1 cellular context compared by ENCODE assay signal in genomic region chr6:30940361-30941001, GRCh38.
TF ChIP-seq lines count a peak whose summit lies in the region.

A gene with protein sequence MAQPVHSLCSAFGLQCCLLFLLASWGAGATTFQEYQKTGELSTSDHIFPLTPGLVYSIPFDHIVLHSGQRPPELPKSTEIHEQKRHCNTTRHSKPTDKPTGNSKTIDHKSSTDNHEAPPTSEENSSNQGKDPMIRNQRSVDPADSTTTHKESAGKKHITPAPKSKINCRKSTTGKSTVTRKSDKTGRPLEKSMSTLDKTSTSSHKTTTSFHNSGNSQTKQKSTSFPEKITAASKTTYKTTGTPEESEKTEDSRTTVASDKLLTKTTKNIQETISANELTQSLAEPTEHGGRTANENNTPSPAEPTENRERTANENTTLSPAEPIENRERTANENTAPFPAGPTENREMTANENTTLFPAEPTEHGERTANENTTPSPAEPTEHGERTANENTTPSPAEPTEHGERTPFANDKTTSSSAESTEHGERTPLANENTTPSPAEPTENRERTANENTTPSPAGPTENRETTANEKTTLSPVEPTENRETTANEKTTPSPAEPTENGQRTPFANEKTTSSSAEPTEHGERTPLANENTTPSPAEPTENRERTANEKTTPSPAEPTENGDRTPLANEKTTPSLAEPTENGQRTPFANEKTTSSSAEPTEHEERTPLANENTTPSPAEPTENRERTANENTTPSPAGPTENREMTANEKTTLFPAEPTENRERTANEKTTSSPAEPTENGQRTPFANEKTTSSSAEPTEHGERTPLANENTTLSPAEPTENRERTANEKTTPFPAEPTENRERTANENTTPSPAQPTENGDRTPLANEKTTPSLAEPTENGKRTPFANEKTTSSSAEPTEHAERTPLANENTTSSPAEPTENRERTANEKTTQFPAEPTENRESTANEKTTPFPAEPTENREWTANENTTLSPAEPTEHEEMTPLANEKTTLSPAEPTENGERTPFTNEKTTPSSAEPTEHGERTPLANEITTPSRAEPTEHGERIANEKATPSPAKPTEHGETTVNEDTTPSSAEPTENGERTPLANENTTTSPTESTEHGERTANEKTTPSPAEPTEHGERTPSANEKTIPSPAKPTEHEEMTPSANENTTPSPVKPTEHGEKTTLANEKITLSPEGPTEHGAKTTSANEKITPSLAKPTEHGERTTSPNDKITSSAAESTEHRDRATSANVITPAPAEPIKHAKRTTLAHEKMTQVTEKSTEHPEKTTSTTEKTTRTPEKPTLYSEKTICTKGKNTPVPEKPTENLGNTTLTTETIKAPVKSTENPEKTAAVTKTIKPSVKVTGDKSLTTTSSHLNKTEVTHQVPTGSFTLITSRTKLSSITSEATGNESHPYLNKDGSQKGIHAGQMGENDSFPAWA (N-terminal part only) (plus strand): TSS chr6:30940973. CDS start chr6:30941000, 27 bp downstream.

TF ChIP-seq in HepG2, 621 proteins besides CTCF, POLR2A, EP300 and RAD21 (continued from another document):
- TF ChIP-seq HINFP (CRISPR knock-in tag; IDR thresholded peaks at IDR 0.05; ENCODE audit: low read depth) (no peak), ZNF572 (CRISPR knock-in tag; IDR thresholded peaks at IDR 0.05) (no peak), HNF4A (CRISPR knock-in tag; IDR thresholded peaks at IDR 0.05) (0 out of 2 replicates have a peak, but pooled peaks have one; percentile 16), CREB1 (IDR thresholded peaks at IDR 0.05) (peak; percentile 33; the same call in 1 of the 2 replicates), CREB1 (CRISPR knock-in tag; IDR thresholded peaks at IDR 0.05) (no peak), KDM1A (CRISPR knock-in tag; IDR thresholded peaks at IDR 0.05) (no peak)
- TF ChIP-seq, protein P1, sequence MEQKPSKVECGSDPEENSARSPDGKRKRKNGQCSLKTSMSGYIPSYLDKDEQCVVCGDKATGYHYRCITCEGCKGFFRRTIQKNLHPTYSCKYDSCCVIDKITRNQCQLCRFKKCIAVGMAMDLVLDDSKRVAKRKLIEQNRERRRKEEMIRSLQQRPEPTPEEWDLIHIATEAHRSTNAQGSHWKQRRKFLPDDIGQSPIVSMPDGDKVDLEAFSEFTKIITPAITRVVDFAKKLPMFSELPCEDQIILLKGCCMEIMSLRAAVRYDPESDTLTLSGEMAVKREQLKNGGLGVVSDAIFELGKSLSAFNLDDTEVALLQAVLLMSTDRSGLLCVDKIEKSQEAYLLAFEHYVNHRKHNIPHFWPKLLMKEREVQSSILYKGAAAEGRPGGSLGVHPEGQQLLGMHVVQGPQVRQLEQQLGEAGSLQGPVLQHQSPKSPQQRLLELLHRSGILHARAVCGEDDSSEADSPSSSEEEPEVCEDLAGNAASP (CRISPR knock-in tag; IDR thresholded peaks at IDR 0.05; ENCODE audit: borderline replicate concordance): peak; percentile 23; the same call in 1 of the 2 replicates
